ENCODE assay signal across 22 cellular contexts in the genomic region with DNA sequence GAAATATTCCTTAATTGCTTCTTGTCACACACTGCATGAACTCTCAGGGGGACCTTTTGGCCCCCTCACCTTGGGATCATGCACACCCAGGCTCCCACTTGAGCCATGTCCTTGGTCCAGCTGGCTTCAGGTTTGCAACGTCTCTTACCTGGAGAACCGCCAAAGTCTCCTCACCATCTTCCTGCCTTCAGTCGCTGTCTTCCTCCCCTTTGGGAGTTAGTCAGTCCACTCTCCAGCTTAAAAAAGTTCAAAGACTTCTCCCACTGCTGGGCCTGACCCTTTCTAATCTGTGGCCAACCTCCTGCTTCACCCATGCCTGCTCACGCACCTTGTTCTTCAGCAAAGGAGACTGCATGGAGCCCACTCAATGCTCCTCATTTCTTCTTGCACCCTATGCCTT.
"Had no signal": no experiment of that assay in that cellular context is flagged by ENCODE, and none has a peak within 500 bp of the region (broad histone marks: within the 10 kb centered on the region; RNA-seq: fewer than 3 reads in every experiment).

No MANE protein-coding gene starts in this region.

- H3K9me3 ChIP-seq: breast epithelium, esophagus squamous epithelium, gastrocnemius medialis, thoracic aorta had no signal

- H3K36me3 ChIP-seq: breast epithelium, esophagus squamous epithelium, gastrocnemius medialis, thoracic aorta had no signal

- H3K4me3 ChIP-seq: breast epithelium, esophagus squamous epithelium, gastrocnemius medialis, thoracic aorta had no signal

- H3K27me3 ChIP-seq: breast epithelium, dorsolateral prefrontal cortex, gastrocnemius medialis had no signal

- H3K27ac ChIP-seq: breast epithelium, esophagus squamous epithelium, gastrocnemius medialis, thoracic aorta had no signal

- H3K27ac Mint-ChIP-seq: activated CD8-positive, alpha-beta T cell treated with anti-CD3 and anti-CD28 coated beads, Interleukin-2, amount 10 ng/mL, durations not matched to agents 7 days and 5 days; activated naive CD8-positive, alpha-beta T cell; progenitor cell of endocrine pancreas; type B pancreatic cell had no signal

- DNase-seq: activated CD4-positive, alpha-beta T cell treated with anti-CD3 and anti-CD28 coated beads for 1 hour; activated CD4-positive, alpha-beta T cell treated with anti-CD3 and anti-CD28 coated beads, Interleukin-2, amount 50 U/mL, for 1 hour; activated CD8-positive, alpha-beta T cell treated with anti-CD3 and anti-CD28 coated beads, Interleukin-2, amount 10 ng/mL, durations not matched to agents 7 days and 5 days; activated gamma-delta T cell treated with Interleukin-2 at 50 U/mL for 16 hours; amniotic stem cell; dorsolateral prefrontal cortex; esophagus squamous epithelium; gastrocnemius medialis; hippocampal formation; mesenchymal stem cell; naive B cell; retina; stimulated activated CD4-positive, alpha-beta T cell treated with anti-CD3 and anti-CD28 coated beads, Interleukin-4, amount 100 ng/mL, for 1 hour; stimulated activated naive CD4-positive, alpha-beta T cell had no signal

- H3K9me3 Mint-ChIP-seq: central memory CD8-positive, alpha-beta T cell; T-cell; type B pancreatic cell had no signal

- H3K27me3 Mint-ChIP-seq: activated naive CD8-positive, alpha-beta T cell; central memory CD8-positive, alpha-beta T cell; naive B cell had no signal

- H3K4me1 ChIP-seq: breast epithelium, gastrocnemius medialis had no signal

- ATAC-seq: activated CD8-positive, alpha-beta T cell treated with anti-CD3 and anti-CD28 coated beads, Interleukin-2, amount 10 ng/mL, durations not matched to agents 7 days and 5 days; gastrocnemius medialis; SK-N-SH treated with all-trans-retinoic acid at 6 μM for 48 hours; T-cell had no signal

- H3K36me3 Mint-ChIP-seq: activated naive CD8-positive, alpha-beta T cell; naive B cell; T-cell; type B pancreatic cell had no signal

- H3K4me3 Mint-ChIP-seq: activated CD8-positive, alpha-beta T cell treated with anti-CD3 and anti-CD28 coated beads, Interleukin-2, amount 10 ng/mL, durations not matched to agents 7 days and 5 days; activated naive CD8-positive, alpha-beta T cell; T-cell; type B pancreatic cell had no signal
